In the genomic region with DNA sequence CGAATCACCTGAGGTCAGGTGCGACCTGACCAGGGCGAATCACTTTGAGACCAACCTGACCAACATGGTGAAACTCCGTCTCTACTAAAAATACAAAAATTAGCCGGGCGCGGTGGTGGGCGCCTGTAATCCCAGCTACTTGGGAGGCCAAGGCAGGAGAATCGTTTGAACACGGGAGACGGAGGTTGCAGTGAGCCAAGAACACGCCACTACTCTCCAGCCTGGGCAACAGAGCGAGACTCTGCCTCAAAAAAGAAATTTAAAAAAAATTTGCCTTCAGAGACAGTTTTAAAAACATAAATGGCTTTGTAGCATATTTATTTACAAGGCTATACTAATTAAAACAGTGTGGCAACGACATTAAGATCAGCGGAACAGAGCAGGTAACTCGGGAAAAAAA, we compare ENCODE assay signal across 1 cellular context.
TF ChIP-seq lines count a peak whose summit lies in the region.

No MANE protein-coding gene starts in this region.

TF ChIP-seq in K562, 482 proteins besides CTCF, POLR2A, EP300 and RAD21:
- TF ChIP-seq SMARCA5 (IDR thresholded peaks at IDR 0.05) (0 out of 2 replicates have a peak, but pooled peaks have one; percentile 15), ZNF121 (CRISPR knock-in tag; conservative IDR thresholded peaks at IDR 0.05) (peak; percentile 83), RBM25 (IDR thresholded peaks at IDR 0.05; ENCODE audit: low read depth, low read length, severe bottlenecking) (peak; percentile 15)
TF ChIP-seq in K562: peak in this region for 3; not testable (repeated sequence) for 479.
